Comparison of ENCODE assay signal across 9 cellular contexts in genomic region chr12:124493809-124494750, GRCh38.
A peak's percentile ranks its signal among the peaks of the same experiment; 100 is the strongest.
DNase-seq lines count a peak whose midpoint lies in the region; ATAC-seq, FAIRE-seq and TF ChIP-seq lines count a peak whose summit lies in the region.
"Had no signal": no experiment of that assay in that cellular context is flagged by ENCODE, and none has a peak within 500 bp of the region (broad histone marks: within the 10 kb centered on the region; RNA-seq: fewer than 3 reads in every experiment).

No MANE protein-coding gene starts in this region.

- intact Hi-C loops in GM12878 (cut with micrococcal nuclease; ENCODE audit: unreplicated experiment) = loop anchor here (2.0 to 5.0 kb wide), 3 partner anchors 13 to 53 kb away; no protein-coding TSS in a partner anchor
- intact Hi-C loops in thyroid gland (cut with DNase I) = no loop called here

- in situ Hi-C loops in GM12878 (cut with MboI) = no loop called here

- RAD21 ChIA-PET in GM12878 (lab: Charles Lee; ENCODE audit: unreplicated experiment) = interaction anchor here (0.6 to 2.2 kb wide), 23 partner anchors 9 to 1036 kb away, joined by 3 to 18 read pairs (median 4); partner anchors contain the start of gene SNRNP35

- CTCF ChIA-PET in GM12878 (lab: Yijun Ruan, JAX) = interaction anchor here (0.7 to 2.2 kb wide), 11 partner anchors 12 to 281 kb away, joined by 3 to 7 read pairs (median 4); no protein-coding TSS in a partner anchor

- 0 out of 2 replicates have a peak, but pooled peaks have one; percentile 5 for TF ChIP-seq RAD21 in GM12878 (IDR thresholded peaks at IDR 0.05; ENCODE audit: insufficient read depth, low read depth, low read length)

- peak overlapping the region; percentile 49 for H3K9ac ChIP-seq in GM12878 (ENCODE audit: control insufficient read depth, insufficient read depth, low read length)

- H3K4me2 ChIP-seq in GM12878 (ENCODE audit: control insufficient read depth, insufficient read depth) = peak overlapping the region; percentile 70

- H3K79me2 ChIP-seq in GM12878 (ENCODE audit: control insufficient read depth, insufficient read depth, low read length) = peaks cover 74% of the 10 kb centered on the region

- no peaks in the 10 kb centered on the region for H3K9me3 ChIP-seq in GM12878 (replicated peaks; ENCODE audit: control insufficient read depth, insufficient read depth, low read length)
- H3K9me3 ChIP-seq in thyroid gland = no peaks in the 10 kb centered on the region

- H4K20me1 ChIP-seq in GM12878 (ENCODE audit: control insufficient read depth, insufficient read depth) = no peaks in the 10 kb centered on the region

- H3K27me3 ChIP-seq in GM12878 (replicated peaks in 1 of 2; ENCODE audit: control insufficient read depth in 2 of 2, insufficient read depth in 2 of 2, low read length in 1 of 2) = no peaks in the 10 kb centered on the region
- no peaks in the 10 kb centered on the region for H3K27me3 ChIP-seq in thyroid gland
- H3K27me3 ChIP-seq: cardiac muscle cell had no signal

- TSS peak; percentile 34 for BruUV-seq in GM12878 (replicated peaks; lab: Mats Ljungman, UMichigan)

- H3K4me3 ChIP-seq in GM12878 (peak overlapping the region; percentile 38; the same call in 1 of the 2 replicates), thyroid gland (replicated peaks in 1 of 3) (no peak overlapping the region)
- H3K4me3 ChIP-seq: cardiac muscle cell had no signal

- peaks cover 2% of the 10 kb centered on the region for H3K36me3 Mint-ChIP-seq in IgD-negative memory B cell

- ATAC-seq in GM21515 (IDR thresholded peaks at IDR 0.05; ENCODE audit: unreplicated experiment) (peak; percentile 83), GM12878 (peak; percentile 96), omental fat pad (ENCODE audit: low FRiP score) (no peak)

- 9% methylated on average over 27 of the region's 27 CpGs for WGBS in GM12878 (ENCODE audit: insufficient coverage, insufficient replicate concordance, low lambda C conversion rate, missing lambda C conversion rate)
- 87 to 89% methylated on average over 14 to 25 of the region's 27 CpGs for WGBS in thyroid gland, 2 donors

- peak; percentile 91 for TF ChIP-seq POLR2A in GM12878 (IDR thresholded peaks at IDR 0.05; ENCODE audit: low read depth, low read length)
- TF ChIP-seq POLR2A in thyroid gland (IDR thresholded peaks at IDR 0.05) = no peak

- peaks cover 62% of the 10 kb centered on the region for H3K4me1 ChIP-seq in GM12878 (ENCODE audit: control insufficient read depth, insufficient read depth, low read length)
- H3K4me1 ChIP-seq in thyroid gland = peaks cover 9 to 22% of the 10 kb centered on the region in 2 donors

- POLR2A ChIA-PET in GM12878 (lab: Charles Lee) = interaction anchor here (0.9 to 1.4 kb wide), 7 partner anchors 11 to 428 kb away, joined by 3 to 15 read pairs (median 4); no protein-coding TSS in a partner anchor

- TF ChIP-seq CTCF in GM10266 (IDR thresholded peaks at IDR 0.05; ENCODE audit: control insufficient read depth, insufficient read depth, low read depth, missing control alignments) (no peak), GM12878 (IDR thresholded peaks at IDR 0.05 in 2 of 3, conservative IDR thresholded peaks at IDR 0.05 in 1 of 3; ENCODE audit: control insufficient read depth in 2 of 3, extremely low read depth in 1 of 3, insufficient read depth in 1 of 3, low read depth in 3 of 3, low read length in 3 of 3) (no peak), omental fat pad (IDR thresholded peaks at IDR 0.05) (no peak), thyroid gland (IDR thresholded peaks at IDR 0.05) (no peak)

- H3K36me3 ChIP-seq in GM12878 (ENCODE audit: control insufficient read depth in 2 of 2, insufficient read depth in 2 of 2, low read length in 1 of 2) = peaks cover 15 to 23% of the 10 kb centered on the region in 2 experiments
- peaks cover 10 to 11% of the 10 kb centered on the region in 2 donors for H3K36me3 ChIP-seq in thyroid gland
- H3K36me3 ChIP-seq: cardiac muscle cell had no signal

- peak overlapping the region in 3 of 4 donors; percentile 55 to 92 (median 79) for H3K4me3 Mint-ChIP-seq in IgD-negative memory B cell

- no peaks in the 10 kb centered on the region for H3K9me3 Mint-ChIP-seq in IgD-negative memory B cell

- TF ChIP-seq EP300 in GM12878 (IDR thresholded peaks at IDR 0.05; ENCODE audit: borderline replicate concordance in 1 of 2, control insufficient read depth in 1 of 2, low read depth in 2 of 2, low read length in 2 of 2) = peak; percentile 63 to 84; a peak in 3 of 4 replicates

- no peak overlapping the region for H2AFZ ChIP-seq in GM12878 (ENCODE audit: control insufficient read depth, low read depth, low read length)

- H3K27ac ChIP-seq in GM12878 (ENCODE audit: control insufficient read depth, insufficient read depth) (peak overlapping the region; percentile 91), thyroid gland (no peak overlapping the region)

- H3K4me1 Mint-ChIP-seq in IgD-negative memory B cell = peaks cover 30 to 48% (median 39%) of the 10 kb centered on the region in 3 donors

- FAIRE-seq in GM12878 (lab: Jason Lieb, UNC) = peak; percentile 98

- SMC1A ChIA-PET in GM12878 (lab: Charles Lee; ENCODE audit: uncharacterized antibody, unreplicated experiment) = interaction anchor here (0.9 to 2.6 kb wide), 14 partner anchors 10 to 272 kb away, joined by 3 to 18 read pairs (median 5); no protein-coding TSS in a partner anchor

- DNase-seq in GM10266 (ENCODE audit: extremely low spot score) = peak; percentile 97
- peak; percentile 86 for DNase-seq in GM12878 (ENCODE audit: low read depth, low spot score)
- no peak for DNase-seq in GF-D8 (lab: John Stamatoyannopoulos, UW)
- DNase-seq in NCI-H748 (lab: John Stamatoyannopoulos, UW; ENCODE audit: unreplicated experiment) = no peak
- no peak for DNase-seq in omental fat pad (ENCODE audit: low spot score)
- DNase-seq in thyroid gland = no peak

- H3K27ac Mint-ChIP-seq in IgD-negative memory B cell = peak overlapping the region; percentile 30 to 87 (median 81)

- no peaks in the 10 kb centered on the region for H3K27me3 Mint-ChIP-seq in IgD-negative memory B cell

TF ChIP-seq in GM12878, 131 proteins besides CTCF, POLR2A, EP300 and RAD21 (continues in another document):
- TF ChIP-seq RCOR1 (conservative IDR thresholded peaks at IDR 0.05; ENCODE audit: low read depth, low read length) (0 out of 2 replicates have a peak, but pooled peaks have one; percentile 23), TCF3 (IDR thresholded peaks at IDR 0.05; ENCODE audit: borderline replicate concordance, insufficient read depth, low read depth, low read length) (0 out of 2 replicates have a peak, but pooled peaks have one; percentile 58), FOS (IDR thresholded peaks at IDR 0.05; ENCODE audit: borderline replicate concordance, extremely low read depth, insufficient read length) (no peak), JUND (IDR thresholded peaks at IDR 0.05; ENCODE audit: low read depth, low read length) (no peak), RAD51 (IDR thresholded peaks at IDR 0.05) (0 out of 2 replicates have a peak, but pooled peaks have one; percentile 9), HDAC2 (IDR thresholded peaks at IDR 0.05) (no peak), HDGF (IDR thresholded peaks at IDR 0.05) (peak; percentile 98), RFX5 (IDR thresholded peaks at IDR 0.05; ENCODE audit: low read depth, low read length) (no peak), GATAD2B (conservative IDR thresholded peaks at IDR 0.05; ENCODE audit: low read depth) (peak; percentile 91; the same call in 1 of the 2 replicates), CHD4 (IDR thresholded peaks at IDR 0.05) (no peak), DPF2 (IDR thresholded peaks at IDR 0.05) (peak; percentile 93), BACH1 (IDR thresholded peaks at IDR 0.05; ENCODE audit: borderline replicate concordance) (no peak; the same call in 1 of the 2 replicates)
- TF ChIP-seq, protein P1, sequence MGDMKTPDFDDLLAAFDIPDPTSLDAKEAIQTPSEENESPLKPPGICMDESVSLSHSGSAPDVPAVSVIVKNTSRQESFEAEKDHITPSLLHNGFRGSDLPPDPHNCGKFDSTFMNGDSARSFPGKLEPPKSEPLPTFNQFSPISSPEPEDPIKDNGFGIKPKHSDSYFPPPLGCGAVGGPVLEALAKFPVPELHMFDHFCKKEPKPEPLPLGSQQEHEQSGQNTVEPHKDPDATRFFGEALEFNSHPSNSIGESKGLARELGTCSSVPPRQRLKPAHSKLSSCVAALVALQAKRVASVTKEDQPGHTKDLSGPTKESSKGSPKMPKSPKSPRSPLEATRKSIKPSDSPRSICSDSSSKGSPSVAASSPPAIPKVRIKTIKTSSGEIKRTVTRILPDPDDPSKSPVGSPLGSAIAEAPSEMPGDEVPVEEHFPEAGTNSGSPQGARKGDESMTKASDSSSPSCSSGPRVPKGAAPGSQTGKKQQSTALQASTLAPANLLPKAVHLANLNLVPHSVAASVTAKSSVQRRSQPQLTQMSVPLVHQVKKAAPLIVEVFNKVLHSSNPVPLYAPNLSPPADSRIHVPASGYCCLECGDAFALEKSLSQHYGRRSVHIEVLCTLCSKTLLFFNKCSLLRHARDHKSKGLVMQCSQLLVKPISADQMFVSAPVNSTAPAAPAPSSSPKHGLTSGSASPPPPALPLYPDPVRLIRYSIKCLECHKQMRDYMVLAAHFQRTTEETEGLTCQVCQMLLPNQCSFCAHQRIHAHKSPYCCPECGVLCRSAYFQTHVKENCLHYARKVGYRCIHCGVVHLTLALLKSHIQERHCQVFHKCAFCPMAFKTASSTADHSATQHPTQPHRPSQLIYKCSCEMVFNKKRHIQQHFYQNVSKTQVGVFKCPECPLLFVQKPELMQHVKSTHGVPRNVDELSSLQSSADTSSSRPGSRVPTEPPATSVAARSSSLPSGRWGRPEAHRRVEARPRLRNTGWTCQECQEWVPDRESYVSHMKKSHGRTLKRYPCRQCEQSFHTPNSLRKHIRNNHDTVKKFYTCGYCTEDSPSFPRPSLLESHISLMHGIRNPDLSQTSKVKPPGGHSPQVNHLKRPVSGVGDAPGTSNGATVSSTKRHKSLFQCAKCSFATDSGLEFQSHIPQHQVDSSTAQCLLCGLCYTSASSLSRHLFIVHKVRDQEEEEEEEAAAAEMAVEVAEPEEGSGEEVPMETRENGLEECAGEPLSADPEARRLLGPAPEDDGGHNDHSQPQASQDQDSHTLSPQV (IDR thresholded peaks at IDR 0.05) = peak; percentile 70; the same call in 1 of the 2 replicates
- TF ChIP-seq, protein P2, sequence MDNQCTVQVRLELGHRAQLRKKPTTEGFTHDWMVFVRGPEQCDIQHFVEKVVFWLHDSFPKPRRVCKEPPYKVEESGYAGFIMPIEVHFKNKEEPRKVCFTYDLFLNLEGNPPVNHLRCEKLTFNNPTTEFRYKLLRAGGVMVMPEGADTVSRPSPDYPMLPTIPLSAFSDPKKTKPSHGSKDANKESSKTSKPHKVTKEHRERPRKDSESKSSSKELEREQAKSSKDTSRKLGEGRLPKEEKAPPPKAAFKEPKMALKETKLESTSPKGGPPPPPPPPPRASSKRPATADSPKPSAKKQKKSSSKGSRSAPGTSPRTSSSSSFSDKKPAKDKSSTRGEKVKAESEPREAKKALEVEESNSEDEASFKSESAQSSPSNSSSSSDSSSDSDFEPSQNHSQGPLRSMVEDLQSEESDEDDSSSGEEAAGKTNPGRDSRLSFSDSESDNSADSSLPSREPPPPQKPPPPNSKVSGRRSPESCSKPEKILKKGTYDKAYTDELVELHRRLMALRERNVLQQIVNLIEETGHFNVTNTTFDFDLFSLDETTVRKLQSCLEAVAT (IDR thresholded peaks at IDR 0.05) = no peak

Comparison
In these comparisons a context has a peak if more than half of its experiments do, and no peak if none do; other contexts are left out.
1. DNase-seq: peak in GM10266 (single experiment) and GM12878 (single experiment); none in GF-D8 (single experiment), NCI-H748 (single experiment), omental fat pad (single experiment) and thyroid gland (0 of 2).